Comparison of ENCODE assay signal across 8 cellular contexts in the genomic region with DNA sequence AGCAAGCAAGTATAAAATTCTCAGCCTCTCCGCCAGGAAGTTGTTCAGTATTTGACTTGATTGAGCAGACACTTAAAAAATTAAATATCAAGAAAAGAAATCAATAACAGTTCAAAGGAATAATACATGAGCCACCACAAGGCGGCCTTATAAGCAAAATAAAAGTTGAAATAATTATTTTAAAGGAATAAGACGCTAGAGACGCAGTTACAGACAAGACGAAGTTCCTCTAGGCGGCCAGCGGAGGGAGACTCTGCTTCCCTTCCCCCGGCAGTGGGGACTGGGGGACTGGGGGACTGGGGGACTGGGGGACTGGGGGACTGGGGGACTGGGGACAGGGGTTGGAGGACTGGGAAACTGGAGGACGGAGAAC. TPM values are rescaled to one million over a fixed set of nuclear protein-coding genes. Genes with fewer than 3 reads are reported as not detected.
DNase-seq lines count a peak whose midpoint lies in the region; ATAC-seq and TF ChIP-seq lines count a peak whose summit lies in the region.

No MANE protein-coding gene starts in this region.

- H3K9me2 ChIP-seq in neural cell (ENCODE audit: insufficient read depth, low read length) = no peaks in the 10 kb centered on the region

- ATAC-seq in HG02981 (IDR thresholded peaks at IDR 0.05; ENCODE audit: unreplicated experiment) (no peak), GM18861 (IDR thresholded peaks at IDR 0.05; ENCODE audit: unreplicated experiment) (no peak), HG03342 (IDR thresholded peaks at IDR 0.05; ENCODE audit: unreplicated experiment) (no peak)

- H2AFZ ChIP-seq in neural cell (ENCODE audit: low read depth, low read length) = no peak overlapping the region

- no peaks in the 10 kb centered on the region for H4K20me1 ChIP-seq in neural cell (ENCODE audit: insufficient read depth)

- no peaks in the 10 kb centered on the region for H3K79me2 ChIP-seq in neural cell (replicated peaks; ENCODE audit: insufficient read depth, low read length)

- TF ChIP-seq CTCF in Peyer's patch (IDR thresholded peaks at IDR 0.05) (peak in 4 of 6 experiments; percentile 25 to 42 (median 32)), fibroblast of pulmonary artery (IDR thresholded peaks at IDR 0.05; ENCODE audit: low read length, missing control alignments) (peak; percentile 57), neural cell (IDR thresholded peaks at IDR 0.05; ENCODE audit: poor library complexity, severe bottlenecking) (peak; percentile 63)

- H3K4me3 ChIP-seq in Peyer's patch (peak overlapping the region in 3 of 4 donors; percentile 31 to 58 (median 55)), fibroblast of pulmonary artery (replicated peaks; ENCODE audit: low read depth, low read length) (peak overlapping the region; percentile 41), neural cell (ENCODE audit: low read length) (peak overlapping the region; percentile 65)

- no peak overlapping the region for H3K4me2 ChIP-seq in neural cell (ENCODE audit: low read length)

- no peak overlapping the region for H3K27ac ChIP-seq in Peyer's patch
- H3K27ac ChIP-seq in neural cell (ENCODE audit: low read length) = no peak overlapping the region

- no peak for TF ChIP-seq POLR2A in Peyer's patch (IDR thresholded peaks at IDR 0.05)

- no peaks in the 10 kb centered on the region for H3K36me3 ChIP-seq in Peyer's patch
- H3K36me3 ChIP-seq in neural cell (ENCODE audit: insufficient read depth, low read length) = no peaks in the 10 kb centered on the region

- DNase-seq in HT1080 (ENCODE audit: low read depth) = peak; percentile 6
- DNase-seq in Peyer's patch = peak in 1 of 3 donors; percentile 49
- peak; percentile 70 for DNase-seq in fibroblast of pulmonary artery (ENCODE audit: low read depth)
- DNase-seq in NCI-H187 (lab: John Stamatoyannopoulos, UW) = no peak

- H3K27me3 ChIP-seq in Peyer's patch = no peaks in the 10 kb centered on the region
- peaks cover 11% of the 10 kb centered on the region for H3K27me3 ChIP-seq in neural cell (ENCODE audit: insufficient read depth, low read depth, low read length)

- no peaks in the 10 kb centered on the region for H3K4me1 ChIP-seq in Peyer's patch

- peak; percentile 50 for TF ChIP-seq RAD21 in neural cell (conservative IDR thresholded peaks at IDR 0.05)

- H3F3A ChIP-seq in neural cell (ENCODE audit: insufficient read depth, low read length, poor library complexity, severe bottlenecking) = no peaks in the 10 kb centered on the region

- no peaks in the 10 kb centered on the region for H3K9me3 ChIP-seq in Peyer's patch
- H3K9me3 ChIP-seq in neural cell (ENCODE audit: low read length) = no peaks in the 10 kb centered on the region

- TF ChIP-seq EP300 in neural cell (conservative IDR thresholded peaks at IDR 0.05; ENCODE audit: poor library complexity, severe bottlenecking) = no peak

- H3K9ac ChIP-seq in neural cell (ENCODE audit: low read length) = no peak overlapping the region

TF ChIP-seq in neural cell, 6 proteins besides CTCF, POLR2A, EP300 and RAD21:
- TF ChIP-seq SMC3 (conservative IDR thresholded peaks at IDR 0.05; ENCODE audit: poor library complexity) = peak; percentile 61
- TF ChIP-seq, protein P1, sequence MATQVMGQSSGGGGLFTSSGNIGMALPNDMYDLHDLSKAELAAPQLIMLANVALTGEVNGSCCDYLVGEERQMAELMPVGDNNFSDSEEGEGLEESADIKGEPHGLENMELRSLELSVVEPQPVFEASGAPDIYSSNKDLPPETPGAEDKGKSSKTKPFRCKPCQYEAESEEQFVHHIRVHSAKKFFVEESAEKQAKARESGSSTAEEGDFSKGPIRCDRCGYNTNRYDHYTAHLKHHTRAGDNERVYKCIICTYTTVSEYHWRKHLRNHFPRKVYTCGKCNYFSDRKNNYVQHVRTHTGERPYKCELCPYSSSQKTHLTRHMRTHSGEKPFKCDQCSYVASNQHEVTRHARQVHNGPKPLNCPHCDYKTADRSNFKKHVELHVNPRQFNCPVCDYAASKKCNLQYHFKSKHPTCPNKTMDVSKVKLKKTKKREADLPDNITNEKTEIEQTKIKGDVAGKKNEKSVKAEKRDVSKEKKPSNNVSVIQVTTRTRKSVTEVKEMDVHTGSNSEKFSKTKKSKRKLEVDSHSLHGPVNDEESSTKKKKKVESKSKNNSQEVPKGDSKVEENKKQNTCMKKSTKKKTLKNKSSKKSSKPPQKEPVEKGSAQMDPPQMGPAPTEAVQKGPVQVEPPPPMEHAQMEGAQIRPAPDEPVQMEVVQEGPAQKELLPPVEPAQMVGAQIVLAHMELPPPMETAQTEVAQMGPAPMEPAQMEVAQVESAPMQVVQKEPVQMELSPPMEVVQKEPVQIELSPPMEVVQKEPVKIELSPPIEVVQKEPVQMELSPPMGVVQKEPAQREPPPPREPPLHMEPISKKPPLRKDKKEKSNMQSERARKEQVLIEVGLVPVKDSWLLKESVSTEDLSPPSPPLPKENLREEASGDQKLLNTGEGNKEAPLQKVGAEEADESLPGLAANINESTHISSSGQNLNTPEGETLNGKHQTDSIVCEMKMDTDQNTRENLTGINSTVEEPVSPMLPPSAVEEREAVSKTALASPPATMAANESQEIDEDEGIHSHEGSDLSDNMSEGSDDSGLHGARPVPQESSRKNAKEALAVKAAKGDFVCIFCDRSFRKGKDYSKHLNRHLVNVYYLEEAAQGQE (IDR thresholded peaks at IDR 0.05; ENCODE audit: borderline replicate concordance) = no peak

RNA-seq across cellular contexts. Expression of a gene that starts 0.5 kb away (rescaled TPM):
- 0.03 TPM in 1 of 2 replicates, not detected in the other for total RNA-seq in HT1080 (2014; rRNA removed; shearing (Covaris generic))
- 0.13 TPM in 1 of 2 replicates, not detected in the other for polyA plus RNA-seq in HT1080 (2015; cell fraction: cytosol; rRNA removed)
- 0.17 TPM in 1 of 2 replicates, not detected in the other for polyA plus RNA-seq in HT1080 (2015; cell fraction: nucleus; rRNA removed)
- not detected for total RNA-seq in Peyer's patch
- polyA plus RNA-seq in neural cell = 0.14 TPM in 1 of 2 replicates, not detected in the other
- polyA minus RNA-seq in neural cell = 0.24 and 0.81 TPM in 2 replicates

Comparison
In these comparisons a context has a peak if more than half of its experiments do, and no peak if none do; other contexts are left out.
1. DNase-seq: peak in HT1080 (single experiment) and fibroblast of pulmonary artery (single experiment); none in NCI-H187 (0 of 2).
2. Peak in every context shown above with its lines, with median percentiles within 50 percentile points of each other: H3K4me3 ChIP-seq and CTCF ChIP-seq.